In genomic region chr17:18038861-18039534, GRCh38 we compare ENCODE assay signal across 1 cellular context.
A peak's percentile ranks its signal among the peaks of the same experiment; 100 is the strongest.
TF ChIP-seq lines count a peak whose summit lies in the region.

Gene ATPAF2 (minus strand): TSS chr17:18039168. CDS start chr17:18039013, 155 bp downstream.
Gene GID4 (plus strand): TSS chr17:18039408. CDS start chr17:18039465, 57 bp downstream.

TF ChIP-seq in HepG2, 621 proteins besides CTCF, POLR2A, EP300 and RAD21 (continued from another document and continues in another):
- TF ChIP-seq, protein P1, sequence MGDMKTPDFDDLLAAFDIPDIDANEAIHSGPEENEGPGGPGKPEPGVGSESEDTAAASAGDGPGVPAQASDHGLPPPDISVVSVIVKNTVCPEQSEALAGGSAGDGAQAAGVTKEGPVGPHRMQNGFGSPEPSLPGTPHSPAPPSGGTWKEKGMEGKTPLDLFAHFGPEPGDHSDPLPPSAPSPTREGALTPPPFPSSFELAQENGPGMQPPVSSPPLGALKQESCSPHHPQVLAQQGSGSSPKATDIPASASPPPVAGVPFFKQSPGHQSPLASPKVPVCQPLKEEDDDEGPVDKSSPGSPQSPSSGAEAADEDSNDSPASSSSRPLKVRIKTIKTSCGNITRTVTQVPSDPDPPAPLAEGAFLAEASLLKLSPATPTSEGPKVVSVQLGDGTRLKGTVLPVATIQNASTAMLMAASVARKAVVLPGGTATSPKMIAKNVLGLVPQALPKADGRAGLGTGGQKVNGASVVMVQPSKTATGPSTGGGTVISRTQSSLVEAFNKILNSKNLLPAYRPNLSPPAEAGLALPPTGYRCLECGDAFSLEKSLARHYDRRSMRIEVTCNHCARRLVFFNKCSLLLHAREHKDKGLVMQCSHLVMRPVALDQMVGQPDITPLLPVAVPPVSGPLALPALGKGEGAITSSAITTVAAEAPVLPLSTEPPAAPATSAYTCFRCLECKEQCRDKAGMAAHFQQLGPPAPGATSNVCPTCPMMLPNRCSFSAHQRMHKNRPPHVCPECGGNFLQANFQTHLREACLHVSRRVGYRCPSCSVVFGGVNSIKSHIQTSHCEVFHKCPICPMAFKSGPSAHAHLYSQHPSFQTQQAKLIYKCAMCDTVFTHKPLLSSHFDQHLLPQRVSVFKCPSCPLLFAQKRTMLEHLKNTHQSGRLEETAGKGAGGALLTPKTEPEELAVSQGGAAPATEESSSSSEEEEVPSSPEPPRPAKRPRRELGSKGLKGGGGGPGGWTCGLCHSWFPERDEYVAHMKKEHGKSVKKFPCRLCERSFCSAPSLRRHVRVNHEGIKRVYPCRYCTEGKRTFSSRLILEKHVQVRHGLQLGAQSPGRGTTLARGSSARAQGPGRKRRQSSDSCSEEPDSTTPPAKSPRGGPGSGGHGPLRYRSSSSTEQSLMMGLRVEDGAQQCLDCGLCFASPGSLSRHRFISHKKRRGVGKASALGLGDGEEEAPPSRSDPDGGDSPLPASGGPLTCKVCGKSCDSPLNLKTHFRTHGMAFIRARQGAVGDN (CRISPR knock-in tag; IDR thresholded peaks at IDR 0.05): peak; percentile 76
- TF ChIP-seq, protein P2, sequence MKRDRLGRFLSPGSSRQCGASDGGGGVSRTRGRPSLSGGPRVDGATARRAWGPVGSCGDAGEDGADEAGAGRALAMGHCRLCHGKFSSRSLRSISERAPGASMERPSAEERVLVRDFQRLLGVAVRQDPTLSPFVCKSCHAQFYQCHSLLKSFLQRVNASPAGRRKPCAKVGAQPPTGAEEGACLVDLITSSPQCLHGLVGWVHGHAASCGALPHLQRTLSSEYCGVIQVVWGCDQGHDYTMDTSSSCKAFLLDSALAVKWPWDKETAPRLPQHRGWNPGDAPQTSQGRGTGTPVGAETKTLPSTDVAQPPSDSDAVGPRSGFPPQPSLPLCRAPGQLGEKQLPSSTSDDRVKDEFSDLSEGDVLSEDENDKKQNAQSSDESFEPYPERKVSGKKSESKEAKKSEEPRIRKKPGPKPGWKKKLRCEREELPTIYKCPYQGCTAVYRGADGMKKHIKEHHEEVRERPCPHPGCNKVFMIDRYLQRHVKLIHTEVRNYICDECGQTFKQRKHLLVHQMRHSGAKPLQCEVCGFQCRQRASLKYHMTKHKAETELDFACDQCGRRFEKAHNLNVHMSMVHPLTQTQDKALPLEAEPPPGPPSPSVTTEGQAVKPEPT (CRISPR knock-in tag; IDR thresholded peaks at IDR 0.05; ENCODE audit: low read depth): peak; percentile 89
- TF ChIP-seq GPN1 (CRISPR knock-in tag; IDR thresholded peaks at IDR 0.05; ENCODE audit: borderline replicate concordance) (no peak), ZFP90 (CRISPR knock-in tag; IDR thresholded peaks at IDR 0.05; ENCODE audit: borderline replicate concordance) (peak; percentile 89; the same call in 1 of the 2 replicates), ZNF101 (CRISPR knock-in tag; IDR thresholded peaks at IDR 0.05; ENCODE audit: borderline replicate concordance, low read depth) (0 out of 2 replicates have a peak, but pooled peaks have one; percentile 74), ZNF296 (CRISPR knock-in tag; conservative IDR thresholded peaks at IDR 0.05) (no peak), ZNF891 (CRISPR knock-in tag; IDR thresholded peaks at IDR 0.05) (peak; percentile 39; the same call in 1 of the 2 replicates), ZNF749 (CRISPR knock-in tag; IDR thresholded peaks at IDR 0.05; ENCODE audit: borderline replicate concordance) (no peak), CEBPB (IDR thresholded peaks at IDR 0.05; ENCODE audit: borderline replicate concordance, low read depth, low read length) (no peak), SNAPC2 (CRISPR knock-in tag; IDR thresholded peaks at IDR 0.05) (peak; percentile 43; the same call in 1 of the 2 replicates), ZNF7 (CRISPR knock-in tag; IDR thresholded peaks at IDR 0.05) (no peak), PHF8 (CRISPR knock-in tag; IDR thresholded peaks at IDR 0.05) (peak; percentile 70), TBX3 (IDR thresholded peaks at IDR 0.05; ENCODE audit: borderline replicate concordance) (peak; percentile 85), SETDB1 (CRISPR knock-in tag; IDR thresholded peaks at IDR 0.05; ENCODE audit: borderline replicate concordance) (no peak), NFRKB (IDR thresholded peaks at IDR 0.05) (no peak), FOSL1 (CRISPR knock-in tag; IDR thresholded peaks at IDR 0.05; ENCODE audit: borderline replicate concordance) (no peak), KLF12 (CRISPR knock-in tag; IDR thresholded peaks at IDR 0.05; ENCODE audit: borderline replicate concordance) (peak; percentile 79; the same call in 1 of the 2 replicates), ZNF225 (CRISPR knock-in tag; IDR thresholded peaks at IDR 0.05) (no peak), ZNF143 (CRISPR knock-in tag; IDR thresholded peaks at IDR 0.05) (peak; percentile 99), ARNT2 (CRISPR knock-in tag; IDR thresholded peaks at IDR 0.05; ENCODE audit: low read depth) (peak; percentile 70; the same call in 1 of the 2 replicates), NFYC (CRISPR knock-in tag; IDR thresholded peaks at IDR 0.05) (peak; percentile 100), MBNL3 (CRISPR knock-in tag; conservative IDR thresholded peaks at IDR 0.05) (no peak), MLLT10 (CRISPR knock-in tag; IDR thresholded peaks at IDR 0.05) (no peak), MEIS1 (CRISPR knock-in tag; IDR thresholded peaks at IDR 0.05; ENCODE audit: borderline replicate concordance) (peak; percentile 69; the same call in 1 of the 2 replicates), ZNF468 (CRISPR knock-in tag; IDR thresholded peaks at IDR 0.05) (no peak), ZMYM4 (CRISPR knock-in tag; IDR thresholded peaks at IDR 0.05) (peak; percentile 68; the same call in 1 of the 2 replicates), NR2F6 (IDR thresholded peaks at IDR 0.05) (no peak), NR2F6 (CRISPR knock-in tag; IDR thresholded peaks at IDR 0.05) (no peak), CREB1 (IDR thresholded peaks at IDR 0.05) (peak; percentile 94), CREB1 (CRISPR knock-in tag; IDR thresholded peaks at IDR 0.05) (peak; percentile 96), HNRNPLL (IDR thresholded peaks at IDR 0.05; ENCODE audit: low read depth, low read length, poor library complexity, severe bottlenecking) (peak; percentile 89), ZNF251 (CRISPR knock-in tag; IDR thresholded peaks at IDR 0.05) (peak; percentile 88; the same call in 1 of the 2 replicates), STAG1 (CRISPR knock-in tag; IDR thresholded peaks at IDR 0.05) (peak; percentile 4; the same call in 1 of the 2 replicates), SMARCE1 (IDR thresholded peaks at IDR 0.05; ENCODE audit: borderline replicate concordance) (no peak), CBX2 (IDR thresholded peaks at IDR 0.05; ENCODE audit: low read depth, low read length) (no peak), CBX2 (CRISPR knock-in tag; IDR thresholded peaks at IDR 0.05; ENCODE audit: low read depth) (no peak), GATAD1 (CRISPR knock-in tag; IDR thresholded peaks at IDR 0.05) (peak; percentile 96), ZNF180 (CRISPR knock-in tag; IDR thresholded peaks at IDR 0.05; ENCODE audit: borderline replicate concordance, low read depth) (no peak), MBD4 (IDR thresholded peaks at IDR 0.05; ENCODE audit: borderline replicate concordance, low read length) (no peak), ZNF724P (CRISPR knock-in tag; IDR thresholded peaks at IDR 0.05; ENCODE audit: borderline replicate concordance) (no peak), PPARG (CRISPR knock-in tag; conservative IDR thresholded peaks at IDR 0.05) (peak; percentile 17; the same call in 1 of the 2 replicates), MTA1 (CRISPR knock-in tag; IDR thresholded peaks at IDR 0.05; ENCODE audit: borderline replicate concordance) (no peak), ZNF563 (CRISPR knock-in tag; IDR thresholded peaks at IDR 0.05) (no peak), KMT2A (CRISPR knock-in tag; IDR thresholded peaks at IDR 0.05) (peak; percentile 90), TOE1 (CRISPR knock-in tag; IDR thresholded peaks at IDR 0.05) (no peak), RFX1 (IDR thresholded peaks at IDR 0.05) (no peak), ELF1 (CRISPR knock-in tag; IDR thresholded peaks at IDR 0.05) (peak; percentile 78), ATRX (CRISPR knock-in tag; IDR thresholded peaks at IDR 0.05; ENCODE audit: borderline replicate concordance) (no peak), ZBTB7A (CRISPR knock-in tag; IDR thresholded peaks at IDR 0.05) (peak; percentile 49; the same call in 1 of the 2 replicates), ZBTB3 (CRISPR knock-in tag; IDR thresholded peaks at IDR 0.05; ENCODE audit: borderline replicate concordance, low read depth) (0 out of 2 replicates have a peak, but pooled peaks have one; percentile 32), KMT2B (CRISPR knock-in tag; IDR thresholded peaks at IDR 0.05) (peak; percentile 84; the same call in 1 of the 2 replicates)
- TF ChIP-seq, protein P3, sequence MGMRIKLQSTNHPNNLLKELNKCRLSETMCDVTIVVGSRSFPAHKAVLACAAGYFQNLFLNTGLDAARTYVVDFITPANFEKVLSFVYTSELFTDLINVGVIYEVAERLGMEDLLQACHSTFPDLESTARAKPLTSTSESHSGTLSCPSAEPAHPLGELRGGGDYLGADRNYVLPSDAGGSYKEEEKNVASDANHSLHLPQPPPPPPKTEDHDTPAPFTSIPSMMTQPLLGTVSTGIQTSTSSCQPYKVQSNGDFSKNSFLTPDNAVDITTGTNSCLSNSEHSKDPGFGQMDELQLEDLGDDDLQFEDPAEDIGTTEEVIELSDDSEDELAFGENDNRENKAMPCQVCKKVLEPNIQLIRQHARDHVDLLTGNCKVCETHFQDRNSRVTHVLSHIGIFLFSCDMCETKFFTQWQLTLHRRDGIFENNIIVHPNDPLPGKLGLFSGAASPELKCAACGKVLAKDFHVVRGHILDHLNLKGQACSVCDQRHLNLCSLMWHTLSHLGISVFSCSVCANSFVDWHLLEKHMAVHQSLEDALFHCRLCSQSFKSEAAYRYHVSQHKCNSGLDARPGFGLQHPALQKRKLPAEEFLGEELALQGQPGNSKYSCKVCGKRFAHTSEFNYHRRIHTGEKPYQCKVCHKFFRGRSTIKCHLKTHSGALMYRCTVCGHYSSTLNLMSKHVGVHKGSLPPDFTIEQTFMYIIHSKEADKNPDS (CRISPR knock-in tag; IDR thresholded peaks at IDR 0.05): peak; percentile 67; the same call in 1 of the 2 replicates
- TF ChIP-seq, protein P4, sequence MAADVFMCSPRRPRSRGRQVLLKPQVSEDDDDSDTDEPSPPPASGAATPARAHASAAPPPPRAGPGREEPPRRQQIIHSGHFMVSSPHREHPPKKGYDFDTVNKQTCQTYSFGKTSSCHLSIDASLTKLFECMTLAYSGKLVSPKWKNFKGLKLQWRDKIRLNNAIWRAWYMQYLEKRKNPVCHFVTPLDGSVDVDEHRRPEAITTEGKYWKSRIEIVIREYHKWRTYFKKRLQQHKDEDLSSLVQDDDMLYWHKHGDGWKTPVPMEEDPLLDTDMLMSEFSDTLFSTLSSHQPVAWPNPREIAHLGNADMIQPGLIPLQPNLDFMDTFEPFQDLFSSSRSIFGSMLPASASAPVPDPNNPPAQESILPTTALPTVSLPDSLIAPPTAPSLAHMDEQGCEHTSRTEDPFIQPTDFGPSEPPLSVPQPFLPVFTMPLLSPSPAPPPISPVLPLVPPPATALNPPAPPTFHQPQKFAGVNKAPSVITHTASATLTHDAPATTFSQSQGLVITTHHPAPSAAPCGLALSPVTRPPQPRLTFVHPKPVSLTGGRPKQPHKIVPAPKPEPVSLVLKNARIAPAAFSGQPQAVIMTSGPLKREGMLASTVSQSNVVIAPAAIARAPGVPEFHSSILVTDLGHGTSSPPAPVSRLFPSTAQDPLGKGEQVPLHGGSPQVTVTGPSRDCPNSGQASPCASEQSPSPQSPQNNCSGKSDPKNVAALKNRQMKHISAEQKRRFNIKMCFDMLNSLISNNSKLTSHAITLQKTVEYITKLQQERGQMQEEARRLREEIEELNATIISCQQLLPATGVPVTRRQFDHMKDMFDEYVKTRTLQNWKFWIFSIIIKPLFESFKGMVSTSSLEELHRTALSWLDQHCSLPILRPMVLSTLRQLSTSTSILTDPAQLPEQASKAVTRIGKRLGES (CRISPR knock-in tag; IDR thresholded peaks at IDR 0.05; ENCODE audit: borderline replicate concordance): no peak
- TF ChIP-seq, protein P5, sequence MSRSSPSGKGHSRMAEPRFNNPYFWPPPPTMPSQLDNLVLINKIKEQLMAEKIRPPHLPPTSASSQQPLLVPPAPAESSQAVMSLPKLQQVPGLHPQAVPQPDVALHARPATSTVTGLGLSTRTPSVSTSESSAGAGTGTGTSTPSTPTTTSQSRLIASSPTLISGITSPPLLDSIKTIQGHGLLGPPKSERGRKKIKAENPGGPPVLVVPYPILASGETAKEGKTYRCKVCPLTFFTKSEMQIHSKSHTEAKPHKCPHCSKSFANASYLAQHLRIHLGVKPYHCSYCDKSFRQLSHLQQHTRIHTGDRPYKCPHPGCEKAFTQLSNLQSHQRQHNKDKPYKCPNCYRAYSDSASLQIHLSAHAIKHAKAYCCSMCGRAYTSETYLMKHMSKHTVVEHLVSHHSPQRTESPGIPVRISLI (CRISPR knock-in tag; IDR thresholded peaks at IDR 0.05; ENCODE audit: borderline replicate concordance): peak; percentile 61; the same call in 1 of the 2 replicates
- TF ChIP-seq, protein P6, sequence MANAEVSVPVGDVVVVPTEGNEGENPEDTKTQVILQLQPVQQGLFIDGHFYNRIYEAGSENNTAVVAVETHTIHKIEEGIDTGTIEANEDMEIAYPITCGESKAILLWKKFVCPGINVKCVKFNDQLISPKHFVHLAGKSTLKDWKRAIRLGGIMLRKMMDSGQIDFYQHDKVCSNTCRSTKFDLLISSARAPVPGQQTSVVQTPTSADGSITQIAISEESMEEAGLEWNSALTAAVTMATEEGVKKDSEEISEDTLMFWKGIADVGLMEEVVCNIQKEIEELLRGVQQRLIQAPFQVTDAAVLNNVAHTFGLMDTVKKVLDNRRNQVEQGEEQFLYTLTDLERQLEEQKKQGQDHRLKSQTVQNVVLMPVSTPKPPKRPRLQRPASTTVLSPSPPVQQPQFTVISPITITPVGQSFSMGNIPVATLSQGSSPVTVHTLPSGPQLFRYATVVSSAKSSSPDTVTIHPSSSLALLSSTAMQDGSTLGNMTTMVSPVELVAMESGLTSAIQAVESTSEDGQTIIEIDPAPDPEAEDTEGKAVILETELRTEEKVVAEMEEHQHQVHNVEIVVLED (CRISPR knock-in tag; IDR thresholded peaks at IDR 0.05; ENCODE audit: borderline replicate concordance): peak; percentile 97
- TF ChIP-seq, protein P7, sequence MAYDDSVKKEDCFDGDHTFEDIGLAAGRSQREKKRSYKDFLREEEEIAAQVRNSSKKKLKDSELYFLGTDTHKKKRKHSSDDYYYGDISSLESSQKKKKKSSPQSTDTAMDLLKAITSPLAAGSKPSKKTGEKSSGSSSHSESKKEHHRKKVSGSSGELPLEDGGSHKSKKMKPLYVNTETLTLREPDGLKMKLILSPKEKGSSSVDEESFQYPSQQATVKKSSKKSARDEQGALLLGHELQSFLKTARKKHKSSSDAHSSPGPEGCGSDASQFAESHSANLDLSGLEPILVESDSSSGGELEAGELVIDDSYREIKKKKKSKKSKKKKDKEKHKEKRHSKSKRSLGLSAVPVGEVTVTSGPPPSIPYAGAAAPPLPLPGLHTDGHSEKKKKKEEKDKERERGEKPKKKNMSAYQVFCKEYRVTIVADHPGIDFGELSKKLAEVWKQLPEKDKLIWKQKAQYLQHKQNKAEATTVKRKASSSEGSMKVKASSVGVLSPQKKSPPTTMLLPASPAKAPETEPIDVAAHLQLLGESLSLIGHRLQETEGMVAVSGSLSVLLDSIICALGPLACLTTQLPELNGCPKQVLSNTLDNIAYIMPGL (CRISPR knock-in tag; IDR thresholded peaks at IDR 0.05; ENCODE audit: borderline replicate concordance in 1 of 2, low read depth in 1 of 2): peak; percentile 47 to 55; a peak in 2 of 4 replicates
